Comparison of ENCODE assay signal across 1 cellular context in genomic region chr14:69299286-69300035, GRCh38.
TF ChIP-seq lines count a peak whose summit lies in the region.

No MANE protein-coding gene starts in this region.

TF ChIP-seq in H1, 55 proteins besides CTCF, POLR2A, EP300 and RAD21:
- TF ChIP-seq NANOG (IDR thresholded peaks at IDR 0.05; ENCODE audit: insufficient read depth, low read depth, low read length, poor library complexity, severe bottlenecking) (no peak), TBP (IDR thresholded peaks at IDR 0.05; ENCODE audit: low read depth, low read length) (no peak), NRF1 (IDR thresholded peaks at IDR 0.05; ENCODE audit: low read depth, low read length) (no peak), YY1 (IDR thresholded peaks at IDR 0.05; ENCODE audit: low read depth, low read length) (no peak), RXRA (IDR thresholded peaks at IDR 0.05; ENCODE audit: insufficient read depth, low read depth, low read length) (no peak), TAF1 (IDR thresholded peaks at IDR 0.05; ENCODE audit: low read depth, low read length) (no peak), RFX5 (IDR thresholded peaks at IDR 0.05; ENCODE audit: borderline replicate concordance, low read depth, low read length) (no peak), JUN (IDR thresholded peaks at IDR 0.05; ENCODE audit: low read depth, low read length) (no peak), KDM1A (IDR thresholded peaks at IDR 0.05; ENCODE audit: borderline replicate concordance, low read length) (no peak), CHD2 (IDR thresholded peaks at IDR 0.05; ENCODE audit: low read length) (no peak)
TF ChIP-seq in H1: peak in this region for 0.
